Comparison of ENCODE assay signal across 17 cellular contexts in the genomic region with DNA sequence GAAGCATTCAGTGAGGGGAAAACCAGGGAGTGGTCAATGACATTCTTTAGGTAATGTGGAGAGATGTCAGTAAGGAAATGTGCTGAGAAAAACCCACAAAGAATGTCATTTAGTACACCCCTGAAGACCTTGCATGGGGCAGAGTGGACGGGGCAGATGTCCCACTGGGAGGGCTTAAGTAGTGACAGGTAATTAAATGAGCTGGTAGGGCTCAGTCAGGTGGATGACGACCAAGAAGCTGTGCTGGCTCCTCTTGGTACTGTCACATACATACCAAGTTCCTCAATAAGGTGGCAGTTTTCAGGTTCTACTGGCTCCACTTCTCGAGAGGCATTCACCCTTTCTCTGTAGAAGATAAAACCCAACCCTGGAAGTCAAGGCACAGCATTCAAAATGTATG. TPM values are rescaled to one million over a fixed set of nuclear protein-coding genes. Genes with fewer than 3 reads are reported as not detected.
DNase-seq lines count a peak whose midpoint lies in the region; ATAC-seq, FAIRE-seq and TF ChIP-seq lines count a peak whose summit lies in the region.
"Had no signal": no experiment of that assay in that cellular context is flagged by ENCODE, and none has a peak within 500 bp of the region (broad histone marks: within the 10 kb centered on the region; RNA-seq: fewer than 3 reads in every experiment).

No MANE protein-coding gene starts in this region.

- peaks cover 0 to 6% of the 10 kb centered on the region in 2 experiments; a peak in 2 of 4 replicates for H3K27me3 ChIP-seq in GM12878 (replicated peaks in 1 of 2; ENCODE audit: control insufficient read depth in 2 of 2, insufficient read depth in 2 of 2, low read length in 1 of 2)
- H3K27me3 ChIP-seq: BLaER1 had no signal

- H3K4me1 ChIP-seq in GM12878 (ENCODE audit: control insufficient read depth, insufficient read depth, low read length), result no peaks in the 10 kb centered on the region
- H3K4me1 ChIP-seq: BLaER1, HAP-1 had no signal

- TF ChIP-seq POLR2A in GM12878 (IDR thresholded peaks at IDR 0.05; ENCODE audit: low read depth, low read length), result no peak

- intact Hi-C loops in GM12878 (cut with micrococcal nuclease; ENCODE audit: unreplicated experiment), result no loop called here

- peaks cover 9% of the 10 kb centered on the region for H3K4me1 Mint-ChIP-seq in activated T-cell treated with anti-CD3 and anti-CD28 coated beads, Interleukin-2, amount 50 U/mL, for 24 hours (ENCODE audit: low read depth)

- no peak overlapping the region for H3K4me3 ChIP-seq in GM12878
- H3K4me3 ChIP-seq: BLaER1, HAP-1 had no signal

- in situ Hi-C loops in GM13976 (cut with MboI; ENCODE audit: low sequenced_read_pairs, unreplicated experiment) (no loop called here), GM12878 (cut with MboI) (no loop called here)

- CTCF ChIA-PET in GM10248 (lab: Yijun Ruan, JAX), result interaction anchor here (0.7 to 1.4 kb wide), 3 partner anchors 70 to 147 kb away, joined by 3 to 4 read pairs (median 3); no protein-coding TSS in a partner anchor
- CTCF ChIA-PET in GM12878 (lab: Yijun Ruan, JAX), result interaction anchor here (1.3 to 1.8 kb wide), 3 partner anchors 9 to 147 kb away, joined by 3 to 6 read pairs (median 3); no protein-coding TSS in a partner anchor

- no TSS peak for BruUV-seq in GM12878 (replicated peaks; lab: Mats Ljungman, UMichigan)

- H3K9me3 Mint-ChIP-seq in activated T-cell treated with anti-CD3 and anti-CD28 coated beads, Interleukin-2, amount 50 U/mL, for 24 hours, result no peaks in the 10 kb centered on the region
- H3K9me3 Mint-ChIP-seq: IgD-negative memory B cell had no signal

- no peak for TF ChIP-seq RAD21 in GM12878 (IDR thresholded peaks at IDR 0.05; ENCODE audit: insufficient read depth, low read depth, low read length)

- no peak for FAIRE-seq in GM12878 (lab: Jason Lieb, UNC)
- FAIRE-seq: GM19239 had no signal

- H3K9me3 ChIP-seq in GM12878 (replicated peaks; ENCODE audit: control insufficient read depth, insufficient read depth, low read length), result no peaks in the 10 kb centered on the region; the same call in 2 of the 3 replicates
- H3K9me3 ChIP-seq: Caco-2, HAP-1 had no signal

- H3K27ac ChIP-seq in GM12878 (ENCODE audit: control insufficient read depth, insufficient read depth), result no peak overlapping the region
- H3K27ac ChIP-seq: BLaER1 had no signal

- no peaks in the 10 kb centered on the region for H3K36me3 ChIP-seq in GM12878 (ENCODE audit: control insufficient read depth in 2 of 2, insufficient read depth in 2 of 2, low read length in 1 of 2)
- H3K36me3 ChIP-seq: BLaER1, HAP-1 had no signal

- POLR2A ChIA-PET in GM10248 (lab: Yijun Ruan, JAX) (no interaction called here), GM12878 (lab: Charles Lee) (no interaction called here)

- H3K27me3 Mint-ChIP-seq in activated T-cell treated with anti-CD3 and anti-CD28 coated beads, Interleukin-2, amount 50 U/mL, for 24 hours, result peaks cover 48% of the 10 kb centered on the region

- H3K27ac Mint-ChIP-seq in activated T-cell treated with anti-CD3 and anti-CD28 coated beads, Interleukin-2, amount 50 U/mL, for 24 hours, result no peak overlapping the region
- H3K27ac Mint-ChIP-seq: CD8-positive, alpha-beta memory T cell; IgD-negative memory B cell had no signal

- no peaks in the 10 kb centered on the region for H3K36me3 Mint-ChIP-seq in activated T-cell treated with anti-CD3 and anti-CD28 coated beads, Interleukin-2, amount 50 U/mL, for 24 hours (ENCODE audit: low read depth)
- H3K36me3 Mint-ChIP-seq: CD8-positive, alpha-beta memory T cell; IgD-negative memory B cell had no signal

- peak; percentile 77 for ATAC-seq in GM12878

- no peak overlapping the region for H2AFZ ChIP-seq in GM12878 (ENCODE audit: control insufficient read depth, low read depth, low read length)

- DNase-seq in GM10248 (ENCODE audit: extremely low spot score), result peak; percentile 11
- DNase-seq in GM13976 (ENCODE audit: low spot score), result peak; percentile 15
- no peak for DNase-seq in GM12878 (ENCODE audit: low read depth, low spot score)
- DNase-seq in renal cortical epithelial cell (ENCODE audit: low read depth), result peak; percentile 30
- DNase-seq in germinal center (ENCODE audit: low spot score), result no peak
- no peak for DNase-seq in activated T-cell treated with anti-CD3 and anti-CD28 coated beads, Interleukin-2, amount 50 U/mL, for 24 hours
- no peak for DNase-seq in activated effector memory CD4-positive, alpha-beta T cell treated with Interleukin-2 at 50 U/mL for 16 hours
- DNase-seq: AML-193; Caco-2; CD8-positive, alpha-beta memory T cell; GOT3; KG1 had no signal

- no peak overlapping the region for H3K9ac ChIP-seq in GM12878 (ENCODE audit: control insufficient read depth, insufficient read depth, low read length)
- H3K9ac ChIP-seq: BLaER1 had no signal

- no peak overlapping the region for H3K4me3 Mint-ChIP-seq in activated T-cell treated with anti-CD3 and anti-CD28 coated beads, Interleukin-2, amount 50 U/mL, for 24 hours
- H3K4me3 Mint-ChIP-seq: CD8-positive, alpha-beta memory T cell; IgD-negative memory B cell had no signal

- H3K79me2 ChIP-seq in GM12878 (ENCODE audit: control insufficient read depth, insufficient read depth, low read length), result no peaks in the 10 kb centered on the region

- no peak for TF ChIP-seq EP300 in GM12878 (IDR thresholded peaks at IDR 0.05; ENCODE audit: borderline replicate concordance in 1 of 2, control insufficient read depth in 1 of 2, low read depth in 2 of 2, low read length in 2 of 2)

- SMC1A ChIA-PET in GM12878 (lab: Charles Lee; ENCODE audit: uncharacterized antibody, unreplicated experiment), result interaction anchor here (2.1 to 5.3 kb wide), 2 partner anchors 27 to 82 kb away, joined by 7 to 32 read pairs; no protein-coding TSS in a partner anchor

- 0% methylated on average over 3 of the region's 3 CpGs for WGBS in GM12878 (ENCODE audit: insufficient coverage, insufficient replicate concordance, low lambda C conversion rate, missing lambda C conversion rate)

- RAD21 ChIA-PET in GM12878 (lab: Charles Lee; ENCODE audit: unreplicated experiment), result interaction anchor here (1.9 kb wide), 1 partner anchor 82 kb away, joined by 9 read pairs; no protein-coding TSS in a partner anchor

- H4K20me1 ChIP-seq in GM12878 (ENCODE audit: control insufficient read depth, insufficient read depth), result no peaks in the 10 kb centered on the region
- H4K20me1 ChIP-seq: BLaER1 had no signal

- TF ChIP-seq CTCF in GM10248 (IDR thresholded peaks at IDR 0.05; ENCODE audit: control extremely low read depth, extremely low read depth, low read depth, missing control alignments), result no peak
- TF ChIP-seq CTCF in GM13976 (IDR thresholded peaks at IDR 0.05; ENCODE audit: borderline replicate concordance, control extremely low read depth, extremely low read depth, insufficient read depth, missing control alignments), result no peak
- TF ChIP-seq CTCF in GM12878 (IDR thresholded peaks at IDR 0.05 in 2 of 3, conservative IDR thresholded peaks at IDR 0.05 in 1 of 3; ENCODE audit: control insufficient read depth in 2 of 3, extremely low read depth in 1 of 3, insufficient read depth in 1 of 3, low read depth in 3 of 3, low read length in 3 of 3), result no peak

- no peak overlapping the region for H3K4me2 ChIP-seq in GM12878 (ENCODE audit: control insufficient read depth, insufficient read depth)
- H3K4me2 ChIP-seq: BLaER1 had no signal

TF ChIP-seq in GM12878, 131 proteins besides CTCF, POLR2A, EP300 and RAD21 (continues in another document):
- no peak; a peak in 1 of 4 replicates for TF ChIP-seq IKZF2 (IDR thresholded peaks at IDR 0.05)
- TF ChIP-seq ZSCAN29 (IDR thresholded peaks at IDR 0.05), result no peak
- TF ChIP-seq EZH2 (IDR thresholded peaks at IDR 0.05; ENCODE audit: borderline replicate concordance, control insufficient read depth, low read depth, low read length), result no peak

RNA-seq across cellular contexts. Expression of a gene that starts 1.8 kb away (rescaled TPM):
- 1.5 and 3.0 TPM in 2 replicates for total RNA-seq in GM12878 (2013; cell fraction: nucleolus; rRNA removed)
- total RNA-seq in GM12878 (2014; rRNA removed), result 0.45 and 0.71 TPM in 2 replicates
- total RNA-seq in GM12878 (2014; rRNA removed; fragmentation: Illumina TruSeq; extraction: Trizol), result 0.76 and 1.0 TPM in 2 replicates
- 0.64 and 0.69 TPM in 2 replicates for total RNA-seq in GM12878 (2021)
- not detected for polyA plus RNA-seq in GM12878 (2011; ENCODE audit: low read depth)
- 1.7 and 2.0 TPM in 2 replicates for polyA plus RNA-seq in GM12878 (2011; rRNA removed)
- polyA plus RNA-seq in GM12878 (2011; cell fraction: cytosol; rRNA removed), result 0.59 and 0.76 TPM in 2 replicates
- 2.0 and 2.7 TPM in 2 replicates for polyA plus RNA-seq in GM12878 (2011; cell fraction: nucleus; rRNA removed)
- polyA plus RNA-seq in GM12878 (2012), result not detected in 2 replicates
- 0.29 and 0.78 TPM in 2 replicates for polyA plus RNA-seq in GM12878 (2014; fragmentation: Illumina TruSeq; extraction: Trizol)
- polyA plus RNA-seq in GM12878 (2014; fragmentation: Nextera tagmentation; extraction: Ambion mirVana), result 1 to 10 TPM; 1.4 to 2.0 TPM
- polyA plus RNA-seq in GM12878 (2014; rRNA removed), result 0.69 and 0.78 TPM in 2 replicates
- 1 to 10 TPM; 1.0 to 1.4 TPM for polyA plus RNA-seq in GM12878 (2016; fragmentation: Nextera tagmentation; extraction: Ambion mirVana)
- 0.88 and 1.0 TPM in 2 replicates for polyA minus RNA-seq in GM12878 (2011; rRNA and poly(A)+ RNA removed)
- not detected in 2 replicates for polyA minus RNA-seq in GM12878 (2011; cell fraction: cytosol; rRNA and poly(A)+ RNA removed)
- polyA minus RNA-seq in GM12878 (2011; cell fraction: nucleus; rRNA and poly(A)+ RNA removed), result 2.2 and 2.9 TPM in 2 replicates
- 0.05 TPM in 1 of 2 replicates, not detected in the other for total RNA-seq in renal cortical epithelial cell
- total RNA-seq: CD8-positive, alpha-beta memory T cell; Daoy had no signal
- polyA plus RNA-seq: CD8-positive, alpha-beta memory T cell; IgD-negative memory B cell had no signal

RNA-seq across cellular contexts. Expression of a gene that starts 40.5 kb away (rescaled TPM):
- 424 and 425 TPM in 2 replicates for total RNA-seq in GM12878 (2013; cell fraction: nucleolus; rRNA removed)
- total RNA-seq in GM12878 (2014; rRNA removed) (43.8 and 53.2 TPM in 2 replicates), GM12878 (2014; rRNA removed; fragmentation: Illumina TruSeq; extraction: Trizol) (46.6 and 48.8 TPM in 2 replicates), GM12878 (2021) (32.7 TPM in 2 replicates), renal cortical epithelial cell (172 and 250 TPM in 2 replicates)
- polyA plus RNA-seq in GM12878 (2011; ENCODE audit: low read depth), result 0.51 TPM
- polyA plus RNA-seq in GM12878 (2011; rRNA removed) (127 and 183 TPM in 2 replicates), GM12878 (2014; fragmentation: Illumina TruSeq; extraction: Trizol) (56.8 and 63.6 TPM in 2 replicates), GM12878 (2014; fragmentation: Nextera tagmentation; extraction: Ambion mirVana) (10 to 100 TPM; 22.9 to 30.2 TPM), GM12878 (2014; rRNA removed) (40.4 and 52.4 TPM in 2 replicates), GM12878 (2016; fragmentation: Nextera tagmentation; extraction: Ambion mirVana) (10 to 100 TPM; 45.7 to 48.2 TPM)
- 63.0 and 64.4 TPM in 2 replicates for polyA plus RNA-seq in GM12878 (2011; cell fraction: cytosol; rRNA removed)
- polyA plus RNA-seq in GM12878 (2011; cell fraction: nucleus; rRNA removed), result 167 and 175 TPM in 2 replicates
- polyA plus RNA-seq in GM12878 (2012), result 1.7 and 2.1 TPM in 2 replicates
- polyA minus RNA-seq in GM12878 (2011; rRNA and poly(A)+ RNA removed), result 45.5 and 68.0 TPM in 2 replicates
- 22.5 and 33.3 TPM in 2 replicates for polyA minus RNA-seq in GM12878 (2011; cell fraction: cytosol; rRNA and poly(A)+ RNA removed)
- 74.6 and 100.0 TPM in 2 replicates for polyA minus RNA-seq in GM12878 (2011; cell fraction: nucleus; rRNA and poly(A)+ RNA removed)

Comparison
In these comparisons a context has a peak if more than half of its experiments do, and no peak if none do; other contexts are left out.
1. DNase-seq: peak in GM10248 (single experiment), GM13976 (single experiment) and renal cortical epithelial cell (single experiment); none in GM12878 (single experiment), germinal center (single experiment), activated T-cell treated with anti-CD3 and anti-CD28 coated beads, Interleukin-2, amount 50 U/mL, for 24 hours (single experiment) and activated effector memory CD4-positive, alpha-beta T cell treated with Interleukin-2 at 50 U/mL for 16 hours (single experiment).